19 cellular contexts compared by ENCODE assay signal in the genomic region with DNA sequence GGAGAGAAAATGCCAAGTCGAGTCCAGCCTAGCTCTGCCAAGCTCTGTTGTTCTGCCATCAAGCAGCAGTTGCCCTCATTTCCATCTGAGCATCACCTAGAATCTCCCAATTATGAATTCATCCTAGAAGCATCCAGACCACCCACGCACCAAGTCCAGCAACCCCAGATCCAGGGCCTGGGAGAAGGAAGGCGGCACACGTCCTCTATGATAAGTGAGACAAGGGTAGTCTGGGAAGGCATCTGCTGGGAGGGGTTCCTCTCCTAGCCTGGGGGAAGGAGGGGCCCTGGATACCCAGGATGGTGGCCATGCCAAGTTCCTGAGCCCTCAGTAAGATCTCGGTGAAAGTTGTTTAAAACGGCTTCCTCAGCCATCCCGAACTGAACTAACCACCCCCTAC.
"Had no signal": no experiment of that assay in that cellular context is flagged by ENCODE, and none has a peak within 500 bp of the region (broad histone marks: within the 10 kb centered on the region; RNA-seq: fewer than 3 reads in every experiment).

No MANE protein-coding gene starts in this region.

- ATAC-seq: activated CD4-positive, alpha-beta T cell treated with anti-CD3 and anti-CD28 coated beads for 36 hours; activated T-cell treated with anti-CD3 and anti-CD28 coated beads, Interleukin-2, amount 50 U/mL, for 4 hours; body of pancreas; natural killer cell; pancreas; stimulated activated naive CD8-positive, alpha-beta T cell treated with anti-CD3 and anti-CD28 coated beads, Interleukin-15, Interleukin-2, amounts not matched to agents 100 U/mL and 50 U/mL, for 24 hours had no signal

- H3K9me3 ChIP-seq: body of pancreas, gastroesophageal sphincter, left ventricle myocardium inferior, neutrophil, pancreas, psoas muscle, right atrium auricular region, upper lobe of left lung had no signal

- H3K4me3 Mint-ChIP-seq: activated B cell treated with CpG ODN at 0.5 μM for 24 hours; activated CD4-positive, alpha-beta T cell treated with anti-CD3 and anti-CD28 coated beads for 36 hours; activated naive CD4-positive, alpha-beta T cell treated with anti-CD3 and anti-CD28 coated beads for 36 hours; activated T-cell treated with anti-CD3 and anti-CD28 coated beads, Interleukin-2, amount 50 U/mL, for 4 hours; mesothelial cell of epicardium; natural killer cell had no signal

- H3K27ac ChIP-seq: body of pancreas, esophagus muscularis mucosa, gastroesophageal sphincter, left ventricle myocardium inferior, neutrophil, pancreas, psoas muscle, right atrium auricular region, upper lobe of left lung had no signal

- H3K36me3 ChIP-seq: esophagus muscularis mucosa, gastroesophageal sphincter, left ventricle myocardium inferior, neutrophil, pancreas, right atrium auricular region, upper lobe of left lung had no signal

- H3K4me3 ChIP-seq: body of pancreas, esophagus muscularis mucosa, gastroesophageal sphincter, left ventricle myocardium inferior, pancreas, psoas muscle, right atrium auricular region, upper lobe of left lung had no signal

- DNase-seq: activated B cell treated with CpG ODN at 0.5 μM for 24 hours; activated T-cell treated with anti-CD3 and anti-CD28 coated beads, Interleukin-2, amount 50 U/mL, for 4 hours; effector memory CD4-positive, alpha-beta T cell; natural killer cell; T-helper 2 cell had no signal

- H3K9me3 Mint-ChIP-seq: activated B cell treated with CpG ODN at 0.5 μM for 24 hours; activated naive CD4-positive, alpha-beta T cell treated with anti-CD3 and anti-CD28 coated beads for 36 hours; activated T-cell treated with anti-CD3 and anti-CD28 coated beads, Interleukin-2, amount 50 U/mL, for 4 hours; activated T-helper 2 cell treated with anti-CD3 and anti-CD28 coated beads, Interferon-gamma antibody, Interleukin-2, Interleukin-4, amounts not matched to agents 10 μg/mL and 5 μg/mL and 100 μg/mL, durations not matched to agents 14 hours and 24 hours and 36 hours; mesothelial cell of epicardium; natural killer cell had no signal

- H3K27ac Mint-ChIP-seq: activated B cell treated with CpG ODN at 0.5 μM for 24 hours; activated CD4-positive, alpha-beta T cell treated with anti-CD3 and anti-CD28 coated beads for 36 hours; activated naive CD4-positive, alpha-beta T cell treated with anti-CD3 and anti-CD28 coated beads for 36 hours; activated T-helper 2 cell treated with anti-CD3 and anti-CD28 coated beads, Interferon-gamma antibody, Interleukin-2, Interleukin-4, amounts not matched to agents 10 μg/mL and 5 μg/mL and 100 μg/mL, durations not matched to agents 14 hours and 24 hours and 36 hours; mesothelial cell of epicardium; natural killer cell had no signal

- H3K27me3 ChIP-seq: right atrium auricular region had no signal

- H3K36me3 Mint-ChIP-seq: mesothelial cell of epicardium, natural killer cell had no signal

- H3K4me1 Mint-ChIP-seq: natural killer cell had no signal
